Comparison of ENCODE assay signal across 17 cellular contexts in genomic region chr16:279531-279930, GRCh38. TPM values are rescaled to one million over a fixed set of nuclear protein-coding genes. Genes with fewer than 3 reads are reported as not detected.
"Had no signal": no experiment of that assay in that cellular context is flagged by ENCODE, and none has a peak within 500 bp of the region (broad histone marks: within the 10 kb centered on the region; RNA-seq: fewer than 3 reads in every experiment).

No MANE protein-coding gene starts in this region.

- H3K4me1 ChIP-seq: colonic mucosa had no signal

- H3K36me3 ChIP-seq: ascending aorta, colonic mucosa, heart left ventricle, neutrophil, transverse colon had no signal

- H3K36me3 Mint-ChIP-seq: activated naive CD8-positive, alpha-beta T cell treated with anti-CD3 and anti-CD28 coated beads, Interleukin-2, amount 10 ng/mL, durations not matched to agents 7 days and 5 days; stimulated activated effector memory CD8-positive, alpha-beta T cell treated with anti-CD3 and anti-CD28 coated beads, Interleukin-12 subunit alpha, Interleukin-12 subunit beta, amount 100 ng/mL, for 72 hours had no signal

- DNase-seq: activated CD4-positive, alpha-beta T cell treated with anti-CD3 and anti-CD28 coated beads, Interleukin-2, amount 50 U/mL, for 4 hours; activated CD4-positive, CD25-positive, alpha-beta regulatory T cell treated with anti-CD3 and anti-CD28 coated beads, Interleukin-2, amount 50 U/mL, for 72 hours; activated naive CD8-positive, alpha-beta T cell treated with anti-CD3 and anti-CD28 coated beads, Interleukin-2, amount 10 ng/mL, durations not matched to agents 7 days and 5 days; activated T-cell treated with anti-CD3 and anti-CD28 coated beads, Interleukin-2, amount 50 U/mL, for 1 hour; colonic mucosa; effector CD8-positive, alpha-beta T cell; right cardiac atrium; transverse colon had no signal

- H3K4me3 Mint-ChIP-seq: activated naive CD8-positive, alpha-beta T cell treated with anti-CD3 and anti-CD28 coated beads, Interleukin-2, amount 10 ng/mL, durations not matched to agents 7 days and 5 days; stimulated activated effector memory CD8-positive, alpha-beta T cell treated with anti-CD3 and anti-CD28 coated beads, Interleukin-12 subunit alpha, Interleukin-12 subunit beta, amount 100 ng/mL, for 72 hours had no signal

- ATAC-seq: left lobe of liver had no signal

- H3K27ac ChIP-seq: ascending aorta, colonic mucosa, heart left ventricle, neutrophil, transverse colon had no signal

- H3K9me3 ChIP-seq: ascending aorta, colonic mucosa, heart left ventricle, neutrophil, transverse colon had no signal

- H3K4me3 ChIP-seq: colonic mucosa had no signal

- H3K9me3 Mint-ChIP-seq: activated naive CD8-positive, alpha-beta T cell treated with anti-CD3 and anti-CD28 coated beads, Interleukin-2, amount 10 ng/mL, durations not matched to agents 7 days and 5 days; stimulated activated effector memory CD8-positive, alpha-beta T cell treated with anti-CD3 and anti-CD28 coated beads, Interleukin-12 subunit alpha, Interleukin-12 subunit beta, amount 100 ng/mL, for 72 hours had no signal

- H3K27ac Mint-ChIP-seq: activated naive CD8-positive, alpha-beta T cell treated with anti-CD3 and anti-CD28 coated beads, Interleukin-2, amount 10 ng/mL, durations not matched to agents 7 days and 5 days; stimulated activated effector memory CD8-positive, alpha-beta T cell treated with anti-CD3 and anti-CD28 coated beads, Interleukin-12 subunit alpha, Interleukin-12 subunit beta, amount 100 ng/mL, for 72 hours had no signal

- FAIRE-seq: frontal cortex, islet of Langerhans, small intestine had no signal

RNA-seq across cellular contexts. Expression of gene ARHGDIG, which starts 0.9 kb away (rescaled TPM):
- total RNA-seq: activated naive CD8-positive, alpha-beta T cell treated with anti-CD3 and anti-CD28 coated beads, Interleukin-2, amount 10 ng/mL, durations not matched to agents 7 days and 5 days; ascending aorta; subcutaneous adipose tissue had no signal

RNA-seq across cellular contexts. Expression of gene PDIA2, which starts 3.4 kb away (rescaled TPM):
- total RNA-seq: ascending aorta had no signal

RNA-seq across cellular contexts. Expression of gene RGS11, which starts 3.8 kb away (rescaled TPM):
- total RNA-seq: activated naive CD8-positive, alpha-beta T cell treated with anti-CD3 and anti-CD28 coated beads, Interleukin-2, amount 10 ng/mL, durations not matched to agents 7 days and 5 days had no signal
